1 cellular context compared by ENCODE assay signal in the genomic region with DNA sequence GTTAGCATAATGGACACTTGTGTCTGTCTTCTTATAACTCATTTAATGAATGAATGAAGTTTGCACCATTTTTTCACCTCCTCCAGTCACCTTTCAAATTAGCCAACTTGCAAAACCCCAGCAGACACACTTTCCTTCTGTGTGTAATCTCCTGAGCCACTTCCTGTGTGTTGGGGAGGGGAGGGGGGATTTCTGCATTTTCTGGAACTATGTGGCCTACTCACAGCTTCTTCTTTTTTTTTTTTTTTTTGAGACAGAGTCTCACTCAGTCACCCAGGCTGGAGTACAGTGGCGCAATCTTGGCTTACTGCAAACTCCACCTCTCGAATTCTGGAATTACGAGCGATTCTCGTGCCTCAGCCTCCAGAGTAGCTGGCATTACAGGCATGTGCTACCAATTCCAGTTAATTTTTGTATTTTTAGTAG.
TF ChIP-seq lines count a peak whose summit lies in the region.

No MANE protein-coding gene starts in this region.

TF ChIP-seq in HepG2, 621 proteins besides CTCF, POLR2A, EP300 and RAD21 (continued from another document):
- TF ChIP-seq, protein P1, sequence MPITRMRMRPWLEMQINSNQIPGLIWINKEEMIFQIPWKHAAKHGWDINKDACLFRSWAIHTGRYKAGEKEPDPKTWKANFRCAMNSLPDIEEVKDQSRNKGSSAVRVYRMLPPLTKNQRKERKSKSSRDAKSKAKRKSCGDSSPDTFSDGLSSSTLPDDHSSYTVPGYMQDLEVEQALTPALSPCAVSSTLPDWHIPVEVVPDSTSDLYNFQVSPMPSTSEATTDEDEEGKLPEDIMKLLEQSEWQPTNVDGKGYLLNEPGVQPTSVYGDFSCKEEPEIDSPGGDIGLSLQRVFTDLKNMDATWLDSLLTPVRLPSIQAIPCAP (CRISPR knock-in tag; IDR thresholded peaks at IDR 0.05; ENCODE audit: low read depth): no peak
- peak; percentile 41; the same call in 1 of the 2 replicates for TF ChIP-seq NR2F6 (IDR thresholded peaks at IDR 0.05)
- no peak for TF ChIP-seq NR2F6 (CRISPR knock-in tag; IDR thresholded peaks at IDR 0.05)
- 0 out of 2 replicates have a peak, but pooled peaks have one; percentile 10 for TF ChIP-seq BCL6 (CRISPR knock-in tag; IDR thresholded peaks at IDR 0.05)
- TF ChIP-seq MED1 (CRISPR knock-in tag; IDR thresholded peaks at IDR 0.05): 0 out of 2 replicates have a peak, but pooled peaks have one; percentile 33
- TF ChIP-seq, protein P2, sequence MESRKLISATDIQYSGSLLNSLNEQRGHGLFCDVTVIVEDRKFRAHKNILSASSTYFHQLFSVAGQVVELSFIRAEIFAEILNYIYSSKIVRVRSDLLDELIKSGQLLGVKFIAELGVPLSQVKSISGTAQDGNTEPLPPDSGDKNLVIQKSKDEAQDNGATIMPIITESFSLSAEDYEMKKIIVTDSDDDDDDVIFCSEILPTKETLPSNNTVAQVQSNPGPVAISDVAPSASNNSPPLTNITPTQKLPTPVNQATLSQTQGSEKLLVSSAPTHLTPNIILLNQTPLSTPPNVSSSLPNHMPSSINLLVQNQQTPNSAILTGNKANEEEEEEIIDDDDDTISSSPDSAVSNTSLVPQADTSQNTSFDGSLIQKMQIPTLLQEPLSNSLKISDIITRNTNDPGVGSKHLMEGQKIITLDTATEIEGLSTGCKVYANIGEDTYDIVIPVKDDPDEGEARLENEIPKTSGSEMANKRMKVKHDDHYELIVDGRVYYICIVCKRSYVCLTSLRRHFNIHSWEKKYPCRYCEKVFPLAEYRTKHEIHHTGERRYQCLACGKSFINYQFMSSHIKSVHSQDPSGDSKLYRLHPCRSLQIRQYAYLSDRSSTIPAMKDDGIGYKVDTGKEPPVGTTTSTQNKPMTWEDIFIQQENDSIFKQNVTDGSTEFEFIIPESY (CRISPR knock-in tag; IDR thresholded peaks at IDR 0.05): no peak
- TF ChIP-seq SOX5 (CRISPR knock-in tag; IDR thresholded peaks at IDR 0.05; ENCODE audit: borderline replicate concordance): peak; percentile 30; the same call in 1 of the 2 replicates
- TF ChIP-seq ZNF24 (IDR thresholded peaks at IDR 0.05): peak; percentile 88
- no peak for TF ChIP-seq SETDB1 (CRISPR knock-in tag; IDR thresholded peaks at IDR 0.05; ENCODE audit: borderline replicate concordance)
- no peak for TF ChIP-seq ZNF335 (CRISPR knock-in tag; IDR thresholded peaks at IDR 0.05)
- TF ChIP-seq, protein P3, sequence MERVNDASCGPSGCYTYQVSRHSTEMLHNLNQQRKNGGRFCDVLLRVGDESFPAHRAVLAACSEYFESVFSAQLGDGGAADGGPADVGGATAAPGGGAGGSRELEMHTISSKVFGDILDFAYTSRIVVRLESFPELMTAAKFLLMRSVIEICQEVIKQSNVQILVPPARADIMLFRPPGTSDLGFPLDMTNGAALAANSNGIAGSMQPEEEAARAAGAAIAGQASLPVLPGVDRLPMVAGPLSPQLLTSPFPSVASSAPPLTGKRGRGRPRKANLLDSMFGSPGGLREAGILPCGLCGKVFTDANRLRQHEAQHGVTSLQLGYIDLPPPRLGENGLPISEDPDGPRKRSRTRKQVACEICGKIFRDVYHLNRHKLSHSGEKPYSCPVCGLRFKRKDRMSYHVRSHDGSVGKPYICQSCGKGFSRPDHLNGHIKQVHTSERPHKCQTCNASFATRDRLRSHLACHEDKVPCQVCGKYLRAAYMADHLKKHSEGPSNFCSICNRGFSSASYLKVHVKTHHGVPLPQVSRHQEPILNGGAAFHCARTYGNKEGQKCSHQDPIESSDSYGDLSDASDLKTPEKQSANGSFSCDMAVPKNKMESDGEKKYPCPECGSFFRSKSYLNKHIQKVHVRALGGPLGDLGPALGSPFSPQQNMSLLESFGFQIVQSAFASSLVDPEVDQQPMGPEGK (CRISPR knock-in tag; IDR thresholded peaks at IDR 0.05): peak; percentile 67
- no peak for TF ChIP-seq ZNF263 (CRISPR knock-in tag; IDR thresholded peaks at IDR 0.05)
- no peak for TF ChIP-seq NR2F1 (CRISPR knock-in tag; IDR thresholded peaks at IDR 0.05)
- TF ChIP-seq ZNF629 (CRISPR knock-in tag; conservative IDR thresholded peaks at IDR 0.05): no peak; the same call in 1 of the 2 replicates
- TF ChIP-seq, protein P4, sequence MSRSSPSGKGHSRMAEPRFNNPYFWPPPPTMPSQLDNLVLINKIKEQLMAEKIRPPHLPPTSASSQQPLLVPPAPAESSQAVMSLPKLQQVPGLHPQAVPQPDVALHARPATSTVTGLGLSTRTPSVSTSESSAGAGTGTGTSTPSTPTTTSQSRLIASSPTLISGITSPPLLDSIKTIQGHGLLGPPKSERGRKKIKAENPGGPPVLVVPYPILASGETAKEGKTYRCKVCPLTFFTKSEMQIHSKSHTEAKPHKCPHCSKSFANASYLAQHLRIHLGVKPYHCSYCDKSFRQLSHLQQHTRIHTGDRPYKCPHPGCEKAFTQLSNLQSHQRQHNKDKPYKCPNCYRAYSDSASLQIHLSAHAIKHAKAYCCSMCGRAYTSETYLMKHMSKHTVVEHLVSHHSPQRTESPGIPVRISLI (CRISPR knock-in tag; IDR thresholded peaks at IDR 0.05; ENCODE audit: borderline replicate concordance): peak; percentile 91
- peak; percentile 44; the same call in 1 of the 2 replicates for TF ChIP-seq GABPB1 (CRISPR knock-in tag; IDR thresholded peaks at IDR 0.05)
- peak; percentile 36; the same call in 1 of the 2 replicates for TF ChIP-seq ZMYM4 (CRISPR knock-in tag; IDR thresholded peaks at IDR 0.05)
- TF ChIP-seq, protein P5, sequence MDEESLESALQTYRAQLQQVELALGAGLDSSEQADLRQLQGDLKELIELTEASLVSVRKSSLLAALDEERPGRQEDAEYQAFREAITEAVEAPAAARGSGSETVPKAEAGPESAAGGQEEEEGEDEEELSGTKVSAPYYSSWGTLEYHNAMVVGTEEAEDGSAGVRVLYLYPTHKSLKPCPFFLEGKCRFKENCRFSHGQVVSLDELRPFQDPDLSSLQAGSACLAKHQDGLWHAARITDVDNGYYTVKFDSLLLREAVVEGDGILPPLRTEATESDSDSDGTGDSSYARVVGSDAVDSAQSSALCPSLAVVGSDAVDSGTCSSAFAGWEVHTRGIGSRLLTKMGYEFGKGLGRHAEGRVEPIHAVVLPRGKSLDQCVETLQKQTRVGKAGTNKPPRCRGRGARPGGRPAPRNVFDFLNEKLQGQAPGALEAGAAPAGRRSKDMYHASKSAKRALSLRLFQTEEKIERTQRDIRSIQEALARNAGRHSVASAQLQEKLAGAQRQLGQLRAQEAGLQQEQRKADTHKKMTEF (CRISPR knock-in tag; IDR thresholded peaks at IDR 0.05): 0 out of 2 replicates have a peak, but pooled peaks have one; percentile 20
